In the genomic region with DNA sequence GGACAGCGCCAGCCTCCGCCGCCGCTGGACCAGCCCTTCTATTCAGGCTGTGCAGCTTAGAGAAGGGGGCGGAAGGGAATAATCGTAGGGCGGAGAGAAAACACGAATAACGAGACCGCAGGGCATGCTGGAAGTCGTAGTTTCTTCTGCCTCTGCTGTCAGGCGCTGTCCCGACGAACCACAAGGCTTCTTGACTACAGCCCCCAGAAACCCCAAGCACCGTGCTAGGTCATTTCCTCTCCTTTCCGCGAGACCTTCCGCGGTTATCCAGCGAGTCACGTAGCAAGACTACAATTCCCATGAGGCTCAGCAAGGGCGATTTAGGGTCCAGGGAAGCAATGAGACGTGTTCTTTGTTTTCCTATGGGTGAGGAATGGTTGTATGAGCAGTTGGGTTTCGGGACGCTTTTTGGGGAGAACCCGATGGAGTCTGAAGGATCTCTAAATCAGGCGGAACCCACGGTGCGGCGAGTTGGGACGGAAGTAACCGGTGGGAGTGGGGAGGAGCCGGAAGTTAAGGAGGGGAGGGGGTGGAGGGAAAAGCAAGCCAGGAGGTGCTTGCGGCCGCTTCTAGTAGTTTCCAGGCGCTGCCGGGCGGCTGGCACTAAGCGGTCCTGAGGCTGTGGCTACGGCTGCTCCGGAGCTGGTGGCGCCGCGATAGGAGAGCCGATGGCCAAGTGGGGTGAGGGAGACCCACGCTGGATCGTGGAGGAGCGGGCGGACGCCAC, we compare ENCODE assay signal across 8 cellular contexts. TPM values are rescaled to one million over a fixed set of nuclear protein-coding genes. Genes with fewer than 3 reads are reported as not detected.
A peak's percentile ranks its signal among the peaks of the same experiment; 100 is the strongest.
DNase-seq lines count a peak whose midpoint lies in the region; ATAC-seq and TF ChIP-seq lines count a peak whose summit lies in the region.

A gene (plus strand): TSS at position 572 of the 727 bp plus-strand sequence. CDS start 97 bp downstream, at position 669.
A gene (minus strand): TSS at position 80 of the 727 bp plus-strand sequence. CDS start 3,499 bp downstream, outside the sequence.

- no peak for TF ChIP-seq RAD21 in IMR-90 (IDR thresholded peaks at IDR 0.05; ENCODE audit: low read length)

- H3K56ac ChIP-seq in IMR-90 (ENCODE audit: extremely low read depth, insufficient read depth, low read length): peak within 1 kb of the TSS; percentile 100

- ATAC-seq in GM21528 (IDR thresholded peaks at IDR 0.05; ENCODE audit: low FRiP score, unreplicated experiment): peak; percentile 91
- ATAC-seq in IMR-90 (ENCODE audit: low read depth): peak; percentile 97

- H3K27me3 ChIP-seq in IMR-90 (ENCODE audit: control insufficient read depth, insufficient read depth, low read length) (no peaks in the 10 kb centered on the region), mononuclear cell (ENCODE audit: insufficient read depth, low read length) (no peaks in the 10 kb centered on the region)

- H4K8ac ChIP-seq in IMR-90 (ENCODE audit: low read depth in 2 of 2, low read length in 2 of 2): peak within 1 kb of the TSS; percentile 41 to 100

- H3K36me3 ChIP-seq in IMR-90 (ENCODE audit: control insufficient read depth, insufficient read depth, low read length): peaks cover 21% of the 10 kb centered on the region

- H3K4me1 ChIP-seq in IMR-90 (ENCODE audit: control insufficient read depth, insufficient read depth, low read length): peaks cover 3% of the 10 kb centered on the region
- H3K4me1 ChIP-seq in mononuclear cell (ENCODE audit: insufficient read depth, low read length): peaks cover 23% of the 10 kb centered on the region

- H3K79me1 ChIP-seq in IMR-90 (ENCODE audit: low read depth in 1 of 2, low read length in 2 of 2): peaks cover 18 to 50% of the 10 kb centered on the region in 2 experiments; a peak in 3 of 4 replicates

- H2BK15ac ChIP-seq in IMR-90 (ENCODE audit: low read depth, low read length): peak within 1 kb of the TSS; percentile 98

- TF ChIP-seq CTCF in IMR-90 (conservative IDR thresholded peaks at IDR 0.05; ENCODE audit: low read depth, low read length): no peak
- TF ChIP-seq CTCF in epithelial cell of esophagus (IDR thresholded peaks at IDR 0.05; ENCODE audit: insufficient read depth, low read depth, low read length, missing control alignments): no peak

- dilution Hi-C loops in IMR-90 (cut with HindIII; ENCODE audit: low sequenced_read_pairs, unreplicated experiment): no loop called here

- BruUV-seq in IMR-90 (replicated peaks; lab: Mats Ljungman, UMichigan): no TSS peak

- in situ Hi-C loops in IMR-90 (cut with MboI; ENCODE audit: low sequenced_read_pairs): no loop called here

- peak within 1 kb of the TSS; percentile 92 for H3K18ac ChIP-seq in IMR-90 (ENCODE audit: low read depth, low read length)

- peak within 1 kb of the TSS; percentile 99 for H4K91ac ChIP-seq in IMR-90 (ENCODE audit: insufficient read depth, low read depth, low read length)

- CTCF ChIA-PET in IMR-90 (lab: Yijun Ruan, JAX): interaction anchor here (0.6 kb wide), 1 partner anchor 141 kb away, joined by 7 read pairs; no protein-coding TSS in a partner anchor

- H3K4me3 ChIP-seq in IMR-90 (ENCODE audit: insufficient read depth, low read depth, low read length) (peak within 1 kb of the TSS; percentile 69), epithelial cell of esophagus (ENCODE audit: low read length) (peak within 1 kb of the TSS; percentile 98), mononuclear cell (ENCODE audit: low read length) (peak within 1 kb of the TSS; percentile 65)

- peak within 1 kb of the TSS; percentile 95 for H3K4me2 ChIP-seq in IMR-90 (ENCODE audit: low read depth, low read length)

- peak within 1 kb of the TSS; percentile 98 for H2BK120ac ChIP-seq in IMR-90 (ENCODE audit: low read depth, low read length)

- peak within 1 kb of the TSS; percentile 92 for H3K27ac ChIP-seq in IMR-90 (ENCODE audit: insufficient read depth, low read length)

- POLR2A ChIA-PET in IMR-90 (lab: Charles Lee; ENCODE audit: unreplicated experiment): interaction anchor here (0.6 to 0.7 kb wide), 3 partner anchors 11 to 165 kb away, joined by 3 to 9 read pairs (median 3); no protein-coding TSS in a partner anchor

- peak; percentile 99 for DNase-seq in DMS 273 (lab: John Stamatoyannopoulos, UW; ENCODE audit: unreplicated experiment)
- DNase-seq in IMR-90: peak; percentile 99
- peak; percentile 97 for DNase-seq in OCI-M1 (lab: John Stamatoyannopoulos, UW)
- DNase-seq in activated T-cell treated with anti-CD3 and anti-CD28 coated beads for 24 hours (ENCODE audit: low read depth): peak; percentile 90
- DNase-seq in epithelial cell of esophagus (ENCODE audit: low read depth): peak; percentile 100
- DNase-seq in stimulated activated CD8-positive, alpha-beta memory T cell treated with anti-CD3 and anti-CD28 coated beads, Interleukin-4, amount 100 ng/mL, for 1 hour (ENCODE audit: low read depth in 2 of 2, low spot score in 1 of 2): peak; percentile 75 to 86

- peak within 1 kb of the TSS; percentile 96 for H3K9ac ChIP-seq in IMR-90 (ENCODE audit: low read depth, low read length)

- H2BK5ac ChIP-seq in IMR-90 (ENCODE audit: low read depth, low read length, poor library complexity, severe bottlenecking): peak within 1 kb of the TSS; percentile 95

- H3K9me3 ChIP-seq in IMR-90 (ENCODE audit: control insufficient read depth, insufficient read depth, low read length): no peaks in the 10 kb centered on the region
- H3K9me3 ChIP-seq in mononuclear cell (ENCODE audit: low read depth, low read length): no peaks in the 10 kb centered on the region

- H4K5ac ChIP-seq in IMR-90 (ENCODE audit: low read depth, low read length): peak within 1 kb of the TSS; percentile 95

- peak within 1 kb of the TSS; percentile 99 for H2AFZ ChIP-seq in IMR-90 (replicated peaks; ENCODE audit: low read length, poor library complexity)

- peak; percentile 88 for TF ChIP-seq POLR2A in IMR-90 (IDR thresholded peaks at IDR 0.05; ENCODE audit: low read depth, low read length)

- peak within 1 kb of the TSS; percentile 84 for H2AK9ac ChIP-seq in IMR-90 (replicated peaks; ENCODE audit: low read depth, low read length, poor library complexity)

- peak within 1 kb of the TSS; percentile 96 for H3K23ac ChIP-seq in IMR-90 (ENCODE audit: low read depth, low read length)

- WGBS in IMR-90 (ENCODE audit: extremely low coverage in 2 of 2, insufficient read length in 1 of 2), 2 experiments: 0% methylated on average over 10 of the region's 50 CpGs; no CpG with 5 or more reads in 1 of the 2 experiments

- peaks cover 14% of the 10 kb centered on the region; the same call in 1 of the 2 replicates for H4K20me1 ChIP-seq in IMR-90 (ENCODE audit: insufficient read depth, low read length)

- H2AK5ac ChIP-seq in IMR-90 (ENCODE audit: low read depth, low read length): peak within 1 kb of the TSS; percentile 16

- peak within 1 kb of the TSS; percentile 99 for H3K4ac ChIP-seq in IMR-90 (ENCODE audit: low read depth, low read length)

- peak within 1 kb of the TSS; percentile 99 for H3K14ac ChIP-seq in IMR-90 (replicated peaks; ENCODE audit: low read depth, low read length)

- intact Hi-C loops in IMR-90 (cut with micrococcal nuclease): loop anchor here (1.0 to 10.0 kb wide), 5 partner anchors 80 to 345 kb away; a partner anchor contains a TSS

- peak within 1 kb of the TSS; percentile 94 for H2BK20ac ChIP-seq in IMR-90 (ENCODE audit: low read depth, low read length)

- H3K9me1 ChIP-seq in IMR-90 (ENCODE audit: insufficient read depth, low read length): peaks cover 2% of the 10 kb centered on the region

TF ChIP-seq in IMR-90, 13 proteins besides CTCF, POLR2A, EP300 and RAD21 (continues in another document):
- TF ChIP-seq, protein P1, sequence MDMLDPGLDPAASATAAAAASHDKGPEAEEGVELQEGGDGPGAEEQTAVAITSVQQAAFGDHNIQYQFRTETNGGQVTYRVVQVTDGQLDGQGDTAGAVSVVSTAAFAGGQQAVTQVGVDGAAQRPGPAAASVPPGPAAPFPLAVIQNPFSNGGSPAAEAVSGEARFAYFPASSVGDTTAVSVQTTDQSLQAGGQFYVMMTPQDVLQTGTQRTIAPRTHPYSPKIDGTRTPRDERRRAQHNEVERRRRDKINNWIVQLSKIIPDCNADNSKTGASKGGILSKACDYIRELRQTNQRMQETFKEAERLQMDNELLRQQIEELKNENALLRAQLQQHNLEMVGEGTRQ (IDR thresholded peaks at IDR 0.05; ENCODE audit: low read depth, low read length): 0 out of 2 replicates have a peak, but pooled peaks have one; percentile 19
- no peak for TF ChIP-seq FOS (IDR thresholded peaks at IDR 0.05; ENCODE audit: low read depth, low read length)
- TF ChIP-seq BHLHE40 (IDR thresholded peaks at IDR 0.05; ENCODE audit: low read depth, low read length): 0 out of 2 replicates have a peak, but pooled peaks have one; percentile 2
- TF ChIP-seq CEBPB (IDR thresholded peaks at IDR 0.05; ENCODE audit: low read depth, low read length): no peak
- no peak for TF ChIP-seq CHD1 (IDR thresholded peaks at IDR 0.05; ENCODE audit: low read depth, low read length)
- TF ChIP-seq NFE2L2 (IDR thresholded peaks at IDR 0.05; ENCODE audit: low read depth, low read length): no peak
- TF ChIP-seq, protein P2, sequence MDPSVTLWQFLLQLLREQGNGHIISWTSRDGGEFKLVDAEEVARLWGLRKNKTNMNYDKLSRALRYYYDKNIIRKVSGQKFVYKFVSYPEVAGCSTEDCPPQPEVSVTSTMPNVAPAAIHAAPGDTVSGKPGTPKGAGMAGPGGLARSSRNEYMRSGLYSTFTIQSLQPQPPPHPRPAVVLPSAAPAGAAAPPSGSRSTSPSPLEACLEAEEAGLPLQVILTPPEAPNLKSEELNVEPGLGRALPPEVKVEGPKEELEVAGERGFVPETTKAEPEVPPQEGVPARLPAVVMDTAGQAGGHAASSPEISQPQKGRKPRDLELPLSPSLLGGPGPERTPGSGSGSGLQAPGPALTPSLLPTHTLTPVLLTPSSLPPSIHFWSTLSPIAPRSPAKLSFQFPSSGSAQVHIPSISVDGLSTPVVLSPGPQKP (IDR thresholded peaks at IDR 0.05; ENCODE audit: borderline replicate concordance, low read depth, low read length): no peak
- TF ChIP-seq MAZ (IDR thresholded peaks at IDR 0.05; ENCODE audit: borderline replicate concordance, low read depth, low read length): peak; percentile 95
- no peak for TF ChIP-seq RFX5 (IDR thresholded peaks at IDR 0.05; ENCODE audit: low read depth, low read length)
- TF ChIP-seq MAFK (IDR thresholded peaks at IDR 0.05; ENCODE audit: low read depth, low read length): no peak
- peak; percentile 58; the same call in 1 of the 2 replicates for TF ChIP-seq MXI1 (IDR thresholded peaks at IDR 0.05; ENCODE audit: borderline replicate concordance, low read depth, low read length)
- no peak for TF ChIP-seq RCOR1 (IDR thresholded peaks at IDR 0.05; ENCODE audit: insufficient replicate concordance, low read length)

RNA-seq across cellular contexts. Expression of the first gene that starts in this region (rescaled TPM):
- total RNA-seq in IMR-90 (2012; rRNA removed): 152 and 166 TPM in 2 replicates
- polyA plus RNA-seq in IMR-90 (2012; rRNA removed): 190 and 252 TPM in 2 replicates
- polyA plus RNA-seq in IMR-90 (2012; cell fraction: cytosol; rRNA removed): 97.8 and 134 TPM in 2 replicates
- 42.3 and 94.5 TPM in 2 replicates for polyA plus RNA-seq in IMR-90 (2012; cell fraction: nucleus; rRNA removed; ENCODE audit: low replicate concordance)
- total RNA-seq in mononuclear cell: 20.5 TPM

RNA-seq across cellular contexts. Expression of the second gene that starts in this region (rescaled TPM):
- 32.2 and 43.0 TPM in 2 replicates for total RNA-seq in IMR-90 (2012; rRNA removed)
- 17.2 and 19.0 TPM in 2 replicates for polyA plus RNA-seq in IMR-90 (2012; rRNA removed)
- 7.5 and 11.2 TPM in 2 replicates for polyA plus RNA-seq in IMR-90 (2012; cell fraction: cytosol; rRNA removed)
- 6.8 and 34.7 TPM in 2 replicates for polyA plus RNA-seq in IMR-90 (2012; cell fraction: nucleus; rRNA removed; ENCODE audit: low replicate concordance)
- 12.5 TPM for total RNA-seq in mononuclear cell

Comparison
In these comparisons a context has a peak if more than half of its experiments do, and no peak if none do; other contexts are left out.
1. Peak in every context shown above with its lines: DNase-seq, ATAC-seq, H3K4me3 ChIP-seq and H3K27ac ChIP-seq.